In the genomic region with DNA sequence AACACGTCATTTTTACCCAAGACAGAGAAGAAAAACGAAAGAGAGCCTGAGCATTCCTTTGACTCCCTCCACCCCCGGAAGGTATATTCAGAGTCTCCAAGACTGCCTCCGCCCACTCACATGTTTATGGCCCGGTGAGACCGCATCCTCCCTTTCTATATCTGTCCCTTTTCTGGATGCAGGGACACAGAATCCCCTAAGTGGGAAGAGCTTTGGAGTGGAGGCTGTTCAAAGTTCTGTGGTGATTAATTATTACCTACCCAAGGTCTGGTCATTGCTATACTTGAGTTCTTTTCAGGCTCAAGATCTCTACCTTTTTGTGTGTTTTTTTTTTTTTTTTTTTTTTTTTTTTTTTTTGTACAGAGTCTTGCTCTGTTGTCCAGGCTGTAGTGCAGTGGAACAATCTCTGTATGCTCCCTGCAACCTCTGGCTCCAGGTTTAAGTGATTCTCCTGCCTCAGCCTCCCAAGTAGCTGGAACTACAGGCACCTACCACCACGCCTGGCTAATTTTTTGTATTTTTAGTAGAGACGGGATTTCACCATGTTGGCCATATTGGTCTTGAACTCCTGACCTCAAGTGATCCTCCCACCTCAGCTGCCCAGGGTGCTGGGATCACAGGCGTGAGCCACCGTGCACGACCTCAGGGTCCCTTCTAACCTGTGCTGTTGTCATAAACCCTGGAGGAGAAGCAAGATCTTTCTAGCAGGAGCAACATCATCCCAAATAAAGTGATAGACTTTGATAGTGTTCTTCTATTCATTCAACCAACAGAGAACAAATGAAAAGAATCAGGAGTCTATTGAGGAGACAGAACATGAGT, we compare ENCODE assay signal across 1 cellular context.
TF ChIP-seq lines count a peak whose summit lies in the region.

No MANE protein-coding gene starts in this region.

TF ChIP-seq in WTC11, 78 proteins besides CTCF, POLR2A, EP300 and RAD21 (continued from another document):
- TF ChIP-seq, protein P1, sequence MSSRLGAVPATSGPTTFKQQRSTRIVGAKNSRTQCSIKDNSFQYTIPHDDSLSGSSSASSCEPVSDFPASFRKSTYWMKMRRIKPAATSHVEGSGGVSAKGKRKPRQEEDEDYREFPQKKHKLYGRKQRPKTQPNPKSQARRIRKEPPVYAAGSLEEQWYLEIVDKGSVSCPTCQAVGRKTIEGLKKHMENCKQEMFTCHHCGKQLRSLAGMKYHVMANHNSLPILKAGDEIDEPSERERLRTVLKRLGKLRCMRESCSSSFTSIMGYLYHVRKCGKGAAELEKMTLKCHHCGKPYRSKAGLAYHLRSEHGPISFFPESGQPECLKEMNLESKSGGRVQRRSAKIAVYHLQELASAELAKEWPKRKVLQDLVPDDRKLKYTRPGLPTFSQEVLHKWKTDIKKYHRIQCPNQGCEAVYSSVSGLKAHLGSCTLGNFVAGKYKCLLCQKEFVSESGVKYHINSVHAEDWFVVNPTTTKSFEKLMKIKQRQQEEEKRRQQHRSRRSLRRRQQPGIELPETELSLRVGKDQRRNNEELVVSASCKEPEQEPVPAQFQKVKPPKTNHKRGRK (CRISPR knock-in tag; IDR thresholded peaks at IDR 0.05; ENCODE audit: borderline replicate concordance), result no peak
- TF ChIP-seq, protein P2, sequence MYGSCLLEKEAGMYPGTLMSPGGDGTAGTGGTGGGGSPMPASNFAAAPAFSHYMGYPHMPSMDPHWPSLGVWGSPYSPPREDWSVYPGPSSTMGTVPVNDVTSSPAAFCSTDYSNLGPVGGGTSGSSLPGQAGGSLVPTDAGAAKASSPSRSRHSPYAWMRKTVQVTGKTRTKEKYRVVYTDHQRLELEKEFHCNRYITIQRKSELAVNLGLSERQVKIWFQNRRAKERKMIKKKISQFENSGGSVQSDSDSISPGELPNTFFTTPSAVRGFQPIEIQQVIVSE (CRISPR knock-in tag; IDR thresholded peaks at IDR 0.05; ENCODE audit: borderline replicate concordance), result no peak
- TF ChIP-seq FOXK1 (CRISPR knock-in tag; IDR thresholded peaks at IDR 0.05), result no peak
- TF ChIP-seq, protein P3, sequence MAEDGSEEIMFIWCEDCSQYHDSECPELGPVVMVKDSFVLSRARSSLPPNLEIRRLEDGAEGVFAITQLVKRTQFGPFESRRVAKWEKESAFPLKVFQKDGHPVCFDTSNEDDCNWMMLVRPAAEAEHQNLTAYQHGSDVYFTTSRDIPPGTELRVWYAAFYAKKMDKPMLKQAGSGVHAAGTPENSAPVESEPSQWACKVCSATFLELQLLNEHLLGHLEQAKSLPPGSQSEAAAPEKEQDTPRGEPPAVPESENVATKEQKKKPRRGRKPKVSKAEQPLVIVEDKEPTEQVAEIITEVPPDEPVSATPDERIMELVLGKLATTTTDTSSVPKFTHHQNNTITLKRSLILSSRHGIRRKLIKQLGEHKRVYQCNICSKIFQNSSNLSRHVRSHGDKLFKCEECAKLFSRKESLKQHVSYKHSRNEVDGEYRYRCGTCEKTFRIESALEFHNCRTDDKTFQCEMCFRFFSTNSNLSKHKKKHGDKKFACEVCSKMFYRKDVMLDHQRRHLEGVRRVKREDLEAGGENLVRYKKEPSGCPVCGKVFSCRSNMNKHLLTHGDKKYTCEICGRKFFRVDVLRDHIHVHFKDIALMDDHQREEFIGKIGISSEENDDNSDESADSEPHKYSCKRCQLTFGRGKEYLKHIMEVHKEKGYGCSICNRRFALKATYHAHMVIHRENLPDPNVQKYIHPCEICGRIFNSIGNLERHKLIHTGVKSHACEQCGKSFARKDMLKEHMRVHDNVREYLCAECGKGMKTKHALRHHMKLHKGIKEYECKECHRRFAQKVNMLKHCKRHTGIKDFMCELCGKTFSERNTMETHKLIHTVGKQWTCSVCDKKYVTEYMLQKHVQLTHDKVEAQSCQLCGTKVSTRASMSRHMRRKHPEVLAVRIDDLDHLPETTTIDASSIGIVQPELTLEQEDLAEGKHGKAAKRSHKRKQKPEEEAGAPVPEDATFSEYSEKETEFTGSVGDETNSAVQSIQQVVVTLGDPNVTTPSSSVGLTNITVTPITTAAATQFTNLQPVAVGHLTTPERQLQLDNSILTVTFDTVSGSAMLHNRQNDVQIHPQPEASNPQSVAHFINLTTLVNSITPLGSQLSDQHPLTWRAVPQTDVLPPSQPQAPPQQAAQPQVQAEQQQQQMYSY (CRISPR knock-in tag; IDR thresholded peaks at IDR 0.05), result no peak
- TF ChIP-seq MYBL2 (CRISPR knock-in tag; IDR thresholded peaks at IDR 0.05), result no peak
- TF ChIP-seq, protein P4, sequence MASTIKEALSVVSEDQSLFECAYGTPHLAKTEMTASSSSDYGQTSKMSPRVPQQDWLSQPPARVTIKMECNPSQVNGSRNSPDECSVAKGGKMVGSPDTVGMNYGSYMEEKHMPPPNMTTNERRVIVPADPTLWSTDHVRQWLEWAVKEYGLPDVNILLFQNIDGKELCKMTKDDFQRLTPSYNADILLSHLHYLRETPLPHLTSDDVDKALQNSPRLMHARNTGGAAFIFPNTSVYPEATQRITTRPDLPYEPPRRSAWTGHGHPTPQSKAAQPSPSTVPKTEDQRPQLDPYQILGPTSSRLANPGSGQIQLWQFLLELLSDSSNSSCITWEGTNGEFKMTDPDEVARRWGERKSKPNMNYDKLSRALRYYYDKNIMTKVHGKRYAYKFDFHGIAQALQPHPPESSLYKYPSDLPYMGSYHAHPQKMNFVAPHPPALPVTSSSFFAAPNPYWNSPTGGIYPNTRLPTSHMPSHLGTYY (CRISPR knock-in tag; IDR thresholded peaks at IDR 0.05), result no peak
TF ChIP-seq in WTC11: peak in this region for 0.
